Comparison of ENCODE assay signal across 19 cellular contexts in genomic region chr2:96622544-96622943, GRCh38. TPM values are rescaled to one million over a fixed set of nuclear protein-coding genes. Genes with fewer than 3 reads are reported as not detected.
"Had no signal": no experiment of that assay in that cellular context is flagged by ENCODE, and none has a peak within 500 bp of the region (broad histone marks: within the 10 kb centered on the region; RNA-seq: fewer than 3 reads in every experiment).

No MANE protein-coding gene starts in this region.

- H3K9me3 ChIP-seq: esophagus squamous epithelium, lower lobe of right lung, sigmoid colon, thoracic aorta had no signal

- ATAC-seq: stimulated activated naive CD8-positive, alpha-beta T cell treated with anti-CD3 and anti-CD28 coated beads, Interleukin-15, Interleukin-2, amounts not matched to agents 100 U/mL and 50 U/mL, for 24 hours had no signal

- H3K27ac ChIP-seq: esophagus squamous epithelium, lower lobe of right lung, sigmoid colon, thoracic aorta had no signal

- H3K27ac Mint-ChIP-seq: T-helper 1 cell treated with Interleukin-12 subunit alpha and Interleukin-12 subunit beta and Interleukin-4 antibody, amounts not matched to agents 30 μg/mL and 1 μg/mL, for 36 hours had no signal

- H3K4me3 ChIP-seq: esophagus squamous epithelium, lower lobe of right lung, sigmoid colon, thoracic aorta had no signal

- H3K4me3 Mint-ChIP-seq: immature natural killer cell; naive B cell; T-helper 1 cell treated with Interleukin-12 subunit alpha and Interleukin-12 subunit beta and Interleukin-4 antibody, amounts not matched to agents 30 μg/mL and 1 μg/mL, for 36 hours had no signal

- FAIRE-seq: bronchial epithelial cell, urothelium cell line had no signal

- H3K9me3 Mint-ChIP-seq: naive B cell; T-helper 1 cell treated with Interleukin-12 subunit alpha and Interleukin-12 subunit beta and Interleukin-4 antibody, amounts not matched to agents 30 μg/mL and 1 μg/mL, for 36 hours had no signal

- H3K27me3 ChIP-seq: esophagus squamous epithelium, sigmoid colon had no signal

- DNase-seq: activated CD4-positive, alpha-beta T cell treated with anti-CD3 and anti-CD28 coated beads, Interleukin-2, amount 50 U/mL, for 1 hour; activated gamma-delta T cell treated with Interleukin-2 at 50 U/mL for 16 hours; activated T-cell treated with anti-CD3 and anti-CD28 coated beads, Interleukin-2, amount 50 U/mL, for 48 hours; aorta; esophagus squamous epithelium; foreskin fibroblast; glutamatergic neuron; immature natural killer cell; lower lobe of right lung; naive B cell; sigmoid colon; stimulated activated CD4-positive, alpha-beta T cell treated with anti-CD3 and anti-CD28 coated beads, Interleukin-12 subunit alpha, Interleukin-12 subunit beta, amount 100 ng/mL, for 4 hours; stimulated activated naive CD8-positive, alpha-beta T cell treated with anti-CD3 and anti-CD28 coated beads, Interleukin-15, Interleukin-2, amounts not matched to agents 100 U/mL and 50 U/mL, for 24 hours had no signal

- H3K27me3 Mint-ChIP-seq: naive B cell had no signal

RNA-seq across cellular contexts. Expression of gene FER1L5, which starts 20.0 kb away (rescaled TPM):
- total RNA-seq: chondrocyte, pulmonary artery endothelial cell, thoracic aorta had no signal
- polyA plus RNA-seq: immature natural killer cell had no signal
